8 cellular contexts compared by ENCODE assay signal in the genomic region with DNA sequence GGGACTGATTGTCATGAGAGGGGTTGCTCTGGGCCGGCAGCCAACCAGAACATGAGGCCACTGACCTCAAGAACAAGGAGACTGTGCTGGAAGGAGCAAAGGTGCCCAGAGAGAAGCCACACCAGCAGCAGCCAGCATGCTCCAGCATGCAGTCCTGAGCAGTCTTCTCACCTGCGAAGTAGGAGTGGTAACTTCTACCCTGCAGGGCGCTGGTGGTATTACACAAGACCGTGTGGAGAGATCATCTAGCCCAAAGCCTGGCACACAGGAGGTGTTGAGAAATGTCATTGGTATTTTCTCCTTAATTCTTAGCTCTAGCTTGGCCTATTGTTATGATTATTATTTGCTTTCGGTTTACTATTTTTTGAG.
DNase-seq lines count a peak whose midpoint lies in the region; ATAC-seq and TF ChIP-seq lines count a peak whose summit lies in the region.

No MANE protein-coding gene starts in this region.

- no peaks in the 10 kb centered on the region for H3K27me3 ChIP-seq in ascending aorta

- intact Hi-C loops in ascending aorta (cut with DNase I): no loop called here

- H3K9me3 ChIP-seq in ascending aorta: no peaks in the 10 kb centered on the region

- no peak for TF ChIP-seq CTCF in ascending aorta (IDR thresholded peaks at IDR 0.05)

- no peak overlapping the region for H3K27ac ChIP-seq in ascending aorta

- DNase-seq in Daoy (ENCODE audit: low read depth) (peak; percentile 28), dermis blood vessel endothelial cell (peak; percentile 23), SW480 (ENCODE audit: low spot score) (no peak), Ammon's horn (ENCODE audit: low spot score) (no peak), ascending aorta (ENCODE audit: low spot score in 2 of 2) (no peak), mucosa of gallbladder (ENCODE audit: low spot score) (no peak)

- peak; percentile 87 for ATAC-seq in GM19395 (IDR thresholded peaks at IDR 0.05; ENCODE audit: unreplicated experiment)
- peak; percentile 91 for ATAC-seq in HG03520 (IDR thresholded peaks at IDR 0.05; ENCODE audit: unreplicated experiment)

- no peaks in the 10 kb centered on the region for H3K36me3 ChIP-seq in ascending aorta

- no peak overlapping the region for H3K4me3 ChIP-seq in ascending aorta

- H3K4me1 ChIP-seq in ascending aorta: no peaks in the 10 kb centered on the region

Comparison
In these comparisons a context has a peak if more than half of its experiments do, and no peak if none do; other contexts are left out.
1. DNase-seq: peak in Daoy (single experiment) and dermis blood vessel endothelial cell (single experiment); none in SW480 (single experiment), Ammon's horn (single experiment), ascending aorta (0 of 2) and mucosa of gallbladder (single experiment).